Comparison of ENCODE assay signal across 9 cellular contexts in the genomic region with DNA sequence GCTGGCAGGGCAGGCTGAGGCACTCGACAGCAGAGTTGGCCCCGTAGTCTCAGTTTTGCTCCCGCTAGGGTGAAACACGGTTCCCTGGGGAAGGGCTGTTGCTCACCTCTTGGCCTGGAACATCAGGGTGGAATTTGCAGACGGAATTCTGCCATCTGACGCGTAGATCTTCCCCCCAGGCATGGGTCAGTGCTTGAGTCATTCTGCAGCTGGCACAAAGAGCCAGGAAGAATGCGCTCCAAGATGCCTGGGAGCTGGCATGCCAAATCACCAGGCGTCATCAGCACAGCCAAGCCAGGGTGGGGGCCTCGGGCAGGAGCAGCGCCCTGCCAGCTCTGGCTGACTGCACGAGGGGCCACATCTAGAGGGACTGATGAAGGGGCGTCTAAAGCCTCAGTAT. TPM values are rescaled to one million over a fixed set of nuclear protein-coding genes. Genes with fewer than 3 reads are reported as not detected.
A peak's percentile ranks its signal among the peaks of the same experiment; 100 is the strongest.
DNase-seq lines count a peak whose midpoint lies in the region; ATAC-seq, FAIRE-seq and TF ChIP-seq lines count a peak whose summit lies in the region.
"Had no signal": no experiment of that assay in that cellular context is flagged by ENCODE, and none has a peak within 500 bp of the region (broad histone marks: within the 10 kb centered on the region; RNA-seq: fewer than 3 reads in every experiment).

No MANE protein-coding gene starts in this region.

- dilution Hi-C loops in keratinocyte (cut with MboI; ENCODE audit: extremely low pct_ligation_motif_present, low sequenced_read_pairs): no loop called here

- peak overlapping the region; percentile 85 for H3K9ac ChIP-seq in keratinocyte (ENCODE audit: control insufficient read depth, extremely low read depth, insufficient read depth, low read length)

- H3K27ac ChIP-seq in keratinocyte (ENCODE audit: control insufficient read depth, insufficient read depth, low read length) (peak overlapping the region; percentile 96), thoracic aorta (peak overlapping the region; percentile 89 to 93)

- H2AFZ ChIP-seq in keratinocyte (ENCODE audit: control insufficient read depth, low read length): no peak overlapping the region

- no peaks in the 10 kb centered on the region for H4K20me1 ChIP-seq in keratinocyte (ENCODE audit: control insufficient read depth, extremely low read depth, insufficient read depth, low read length)

- H3K27me3 ChIP-seq in keratinocyte (ENCODE audit: control insufficient read depth, extremely low read depth, insufficient read depth, low read length): no peaks in the 10 kb centered on the region
- no peaks in the 10 kb centered on the region for H3K27me3 ChIP-seq in thoracic aorta (replicated peaks; ENCODE audit: insufficient read depth)

- peak; percentile 91 for FAIRE-seq in keratinocyte (lab: Jason Lieb, UNC)

- ATAC-seq in thoracic aorta (ENCODE audit: insufficient number of reproducible peaks, low FRiP score, low read depth): peak; percentile 89
- ATAC-seq in GM21381 (IDR thresholded peaks at IDR 0.05; ENCODE audit: unreplicated experiment): no peak
- ATAC-seq in GM21576 (IDR thresholded peaks at IDR 0.05; ENCODE audit: unreplicated experiment): no peak

- H3K4me1 ChIP-seq in keratinocyte (ENCODE audit: control insufficient read depth, extremely low read depth, insufficient read depth, low read length) (peaks cover 62% of the 10 kb centered on the region), thoracic aorta (ENCODE audit: control insufficient read depth in 1 of 2, low read depth in 2 of 2) (peaks cover 43 to 59% of the 10 kb centered on the region in 2 donors)

- no peaks in the 10 kb centered on the region for H3K9me3 ChIP-seq in keratinocyte (ENCODE audit: control insufficient read depth, low read depth, low read length)
- H3K9me3 ChIP-seq in thoracic aorta: no peaks in the 10 kb centered on the region

- peaks cover 4 to 5% of the 10 kb centered on the region in 2 experiments for H3K36me3 ChIP-seq in keratinocyte (ENCODE audit: control insufficient read depth in 2 of 2, extremely low read depth in 1 of 2, insufficient read depth in 2 of 2, low read length in 2 of 2)
- no peaks in the 10 kb centered on the region for H3K36me3 ChIP-seq in thoracic aorta

- H3K79me2 ChIP-seq in keratinocyte (ENCODE audit: control insufficient read depth, insufficient read depth, low read length): no peaks in the 10 kb centered on the region

- DNase-seq in HPDE6-E6E7 (ENCODE audit: extremely low spot score): peak; percentile 92
- DNase-seq in brain pericyte (ENCODE audit: low read depth, low spot score): peak; percentile 71
- DNase-seq in keratinocyte (ENCODE audit: low read depth, low spot score): peak; percentile 96
- DNase-seq in thoracic aorta (ENCODE audit: low spot score): peak; percentile 78
- no peak for DNase-seq in activated gamma-delta T cell (lab: John Stamatoyannopoulos, UW)
- no peak for DNase-seq in GM19238 (ENCODE audit: insufficient read length, low spot score)
- DNase-seq: activated CD4-positive, CD25-positive, alpha-beta regulatory T cell had no signal

- H3K4me3 ChIP-seq in keratinocyte (ENCODE audit: control insufficient read depth in 2 of 3, extremely low read depth in 1 of 3, insufficient read depth in 2 of 3, low read depth in 1 of 3, low read length in 3 of 3): peak overlapping the region in 1 of 3 experiments; percentile 8
- H3K4me3 ChIP-seq in thoracic aorta: peak overlapping the region; percentile 62

- TF ChIP-seq CTCF in keratinocyte (optimal IDR thresholded peaks at IDR 0.05 in 1 of 3, IDR thresholded peaks at IDR 0.05 in 1 of 3, conservative IDR thresholded peaks at IDR 0.05 in 1 of 3; ENCODE audit: extremely low read depth in 1 of 3, insufficient read depth in 2 of 3, low read length in 3 of 3): peak in 1 of 3 experiments; percentile 8
- TF ChIP-seq CTCF in thoracic aorta (IDR thresholded peaks at IDR 0.05): no peak

- H3K4me2 ChIP-seq in keratinocyte (ENCODE audit: control insufficient read depth, extremely low read depth, insufficient read depth, low read depth, low read length): peak overlapping the region; percentile 79

- H3K9me1 ChIP-seq in keratinocyte (ENCODE audit: control insufficient read depth, extremely low read depth, insufficient read depth, low read length): no peaks in the 10 kb centered on the region

RNA-seq across cellular contexts. Expression of a gene that starts 42.7 kb away (rescaled TPM):
- 501 to 637 TPM (median 613 TPM) in 3 replicates for polyA plus RNA-seq in keratinocyte
- polyA plus RNA-seq in keratinocyte (2011; ENCODE audit: low read depth): 17.0 TPM
- polyA plus RNA-seq in keratinocyte (2011; cell fraction: cytosol; rRNA removed): 683 and 864 TPM in 2 replicates
- polyA plus RNA-seq in keratinocyte (2011; cell fraction: nucleus; rRNA removed): 272 and 323 TPM in 2 replicates
- polyA plus RNA-seq in keratinocyte (2012; ENCODE audit: low replicate concordance): 36.4 and 382 TPM in 2 replicates
- 222 to 540 TPM (median 484 TPM) in 3 replicates for polyA minus RNA-seq in keratinocyte
- 366 TPM for polyA minus RNA-seq in keratinocyte (2011; cell fraction: cytosol; rRNA and poly(A)+ RNA removed)
- polyA minus RNA-seq in keratinocyte (2011; cell fraction: nucleus; rRNA and poly(A)+ RNA removed): 86.1 and 158 TPM in 2 replicates
- 100 to 1,000 TPM; 104 to 123 TPM for total RNA-seq in thoracic aorta

Comparison
In these comparisons a context has a peak if more than half of its experiments do, and no peak if none do; other contexts are left out.
1. DNase-seq: peak in HPDE6-E6E7 (single experiment), brain pericyte (single experiment), keratinocyte (single experiment) and thoracic aorta (single experiment); none in activated gamma-delta T cell (single experiment) and GM19238 (single experiment).